ENCODE assay signal across 12 cellular contexts in genomic region chr14:101482066-101482465, GRCh38.
DNase-seq lines count a peak whose midpoint lies in the region; ATAC-seq and TF ChIP-seq lines count a peak whose summit lies in the region.
"Had no signal": no experiment of that assay in that cellular context is flagged by ENCODE, and none has a peak within 500 bp of the region (broad histone marks: within the 10 kb centered on the region; RNA-seq: fewer than 3 reads in every experiment).

No MANE protein-coding gene starts in this region.

- ATAC-seq in left ventricle myocardium superior = no peak
- no peak for ATAC-seq in Panc1
- ATAC-seq in gastrocnemius medialis = no peak
- no peak for ATAC-seq in HG02840 (IDR thresholded peaks at IDR 0.05; ENCODE audit: low FRiP score, unreplicated experiment)

- H3K27ac ChIP-seq in Panc1 (ENCODE audit: low read length) (peak overlapping the region; percentile 84), colonic mucosa (no peak overlapping the region), gastrocnemius medialis (no peak overlapping the region)
- H3K27ac ChIP-seq: C4-2B, GM23248 had no signal

- DNase-seq in cardiac septum (ENCODE audit: low spot score) (peak; percentile 15), left ventricle myocardium superior (no peak), Panc1 (ENCODE audit: low read depth, low spot score) (no peak), colonic mucosa (peak; percentile 6), ureter (ENCODE audit: low spot score) (peak; percentile 9), gastrocnemius medialis (no peak)
- DNase-seq: AML-193, Caco-2, GM23248 had no signal

- no TSS peak for BruUV-seq in Panc1 (replicated peaks; lab: Mats Ljungman, UMichigan)

- TF ChIP-seq CTCF in Panc1 (IDR thresholded peaks at IDR 0.05) = no peak
- TF ChIP-seq CTCF in colonic mucosa (IDR thresholded peaks at IDR 0.05) = no peak
- no peak for TF ChIP-seq CTCF in gastrocnemius medialis (IDR thresholded peaks at IDR 0.05 in 4 of 5, conservative IDR thresholded peaks at IDR 0.05 in 1 of 5)

- POLR2A ChIA-PET in Panc1 (lab: Charles Lee) = no interaction called here

- intact Hi-C loops in cardiac septum (cut with DNase I) = no loop called here
- intact Hi-C loops in left ventricle myocardium superior (cut with micrococcal nuclease) = no loop called here
- intact Hi-C loops in Panc1 (cut with micrococcal nuclease; ENCODE audit: unreplicated experiment) = loop anchor here (10.0 kb wide), 1 partner anchor 73 kb away; no protein-coding TSS in a partner anchor
- intact Hi-C loops in colonic mucosa (cut with DNase I) = no loop called here
- intact Hi-C loops in gastrocnemius medialis (cut with DNase I; ENCODE audit: low total_unique reads) = no loop called here

- H3K4me1 ChIP-seq in Panc1 (ENCODE audit: control insufficient read depth, insufficient read depth, low read length) (peaks cover 17% of the 10 kb centered on the region), colonic mucosa (peaks cover 5% of the 10 kb centered on the region), gastrocnemius medialis (no peaks in the 10 kb centered on the region)
- H3K4me1 ChIP-seq: HAP-1 had no signal

- in situ Hi-C loops in Panc1 (cut with HindIII; ENCODE audit: low pct_unique_long_range_greater_than_20kb, low sequenced_read_pairs) (no loop called here), gastrocnemius medialis (cut with MboI; ENCODE audit: low sequenced_read_pairs in 4 of 4) (no loop called here)

- CTCF ChIA-PET in Panc1 (lab: Charles Lee) = no interaction called here

- H3K27me3 ChIP-seq in Panc1 (ENCODE audit: control insufficient read depth, insufficient read depth, low read length) (no peaks in the 10 kb centered on the region), colonic mucosa (no peaks in the 10 kb centered on the region), gastrocnemius medialis (no peaks in the 10 kb centered on the region)

- peaks cover 22% of the 10 kb centered on the region; the same call in 1 of the 2 replicates for H3K9me3 ChIP-seq in Panc1 (ENCODE audit: control insufficient read depth, insufficient read depth, low read depth, low read length)
- H3K9me3 ChIP-seq in colonic mucosa = no peaks in the 10 kb centered on the region
- H3K9me3 ChIP-seq in gastrocnemius medialis = peaks cover 0 to 4% (median 0%) of the 10 kb centered on the region in 3 donors
- H3K9me3 ChIP-seq: HAP-1 had no signal

- no peak for TF ChIP-seq POLR2A in gastrocnemius medialis (IDR thresholded peaks at IDR 0.05)

- H3K36me3 ChIP-seq in Panc1 (ENCODE audit: control insufficient read depth, insufficient read depth, low read length) = no peaks in the 10 kb centered on the region
- H3K36me3 ChIP-seq in colonic mucosa = no peaks in the 10 kb centered on the region
- H3K36me3 ChIP-seq in gastrocnemius medialis = no peaks in the 10 kb centered on the region
- H3K36me3 ChIP-seq: HAP-1 had no signal

- no peak overlapping the region for H3K9ac ChIP-seq in colonic mucosa (ENCODE audit: low read depth in 2 of 2, low read length in 2 of 2)
- H3K9ac ChIP-seq: GM23248 had no signal

- H3K4me3 ChIP-seq in Panc1 (ENCODE audit: low read depth in 2 of 2, low read length in 2 of 2) (no peak overlapping the region), colonic mucosa (no peak overlapping the region), gastrocnemius medialis (no peak overlapping the region)
- H3K4me3 ChIP-seq: GM23248, HAP-1 had no signal

Comparison
In these comparisons a context has a peak if more than half of its experiments do, and no peak if none do; other contexts are left out.
1. DNase-seq: peak in cardiac septum (single experiment), colonic mucosa (single experiment) and ureter (single experiment); none in left ventricle myocardium superior (single experiment), Panc1 (single experiment) and gastrocnemius medialis (0 of 2).